ENCODE assay signal across 8 cellular contexts in the genomic region with DNA sequence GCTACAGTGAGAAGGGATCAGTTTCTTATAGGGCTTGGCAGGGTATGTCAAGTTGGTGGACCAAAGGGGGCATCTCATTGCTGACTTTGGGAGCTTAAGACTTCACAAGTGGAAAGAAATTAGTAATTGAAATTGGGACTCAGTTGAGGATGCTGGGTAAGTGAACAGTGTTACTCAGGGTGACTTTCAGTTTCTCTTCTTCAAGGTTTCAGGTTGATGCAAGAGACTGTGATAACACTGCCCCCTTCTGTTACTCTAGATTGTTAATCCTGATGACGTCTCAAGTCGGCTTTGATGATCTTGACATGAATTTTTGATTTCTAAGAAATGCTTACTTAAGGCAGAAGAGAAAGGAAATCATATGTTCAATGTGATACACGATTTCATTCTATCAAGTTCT. TPM values are rescaled to one million over a fixed set of nuclear protein-coding genes. Genes with fewer than 3 reads are reported as not detected.
DNase-seq lines count a peak whose midpoint lies in the region; ATAC-seq, FAIRE-seq and TF ChIP-seq lines count a peak whose summit lies in the region.

No MANE protein-coding gene starts in this region.

- peak overlapping the region; percentile 93 for H2AFZ ChIP-seq in GM12878 (ENCODE audit: control insufficient read depth, low read depth, low read length)

- DNase-seq in Caki2 (ENCODE audit: low read depth): peak; percentile 60
- DNase-seq in NCI-H774 (lab: John Stamatoyannopoulos, UW): peak; percentile 17
- peak; percentile 73 for DNase-seq in GM12878 (ENCODE audit: low read depth, low spot score)
- DNase-seq in left kidney (ENCODE audit: low read depth, low spot score): peak; percentile 68
- no peak for DNase-seq in NCI-H510A treated with DMSO at 0.1 percent for 48 hours (lab: John Stamatoyannopoulos, UW)
- no peak for DNase-seq in HAP-1 (ENCODE audit: low spot score in 2 of 2)

- CTCF ChIA-PET in GM12878 (lab: Yijun Ruan, JAX): interaction anchor here (0.6 to 3.7 kb wide), 30 partner anchors 11 to 1536 kb away, joined by 3 to 36 read pairs (median 5); a partner anchor contains a TSS

- H3K4me2 ChIP-seq in GM12878 (ENCODE audit: control insufficient read depth, insufficient read depth): peak overlapping the region; percentile 78

- POLR2A ChIA-PET in GM12878 (lab: Charles Lee): no interaction called here

- TF ChIP-seq POLR2A in GM12878 (IDR thresholded peaks at IDR 0.05; ENCODE audit: low read depth, low read length): no peak

- no TSS peak for BruUV-seq in GM12878 (replicated peaks; lab: Mats Ljungman, UMichigan)

- 0% methylated on average over 3 of the region's 3 CpGs for WGBS in GM12878 (ENCODE audit: insufficient coverage, insufficient replicate concordance, low lambda C conversion rate, missing lambda C conversion rate)

- no peaks in the 10 kb centered on the region for H3K79me2 ChIP-seq in GM12878 (ENCODE audit: control insufficient read depth, insufficient read depth, low read length)

- RAD21 ChIA-PET in GM12878 (lab: Charles Lee; ENCODE audit: unreplicated experiment): interaction anchor here (0.6 to 4.4 kb wide), 15 partner anchors 12 to 1271 kb away, joined by 3 to 34 read pairs (median 3); a partner anchor contains a TSS

- no peak overlapping the region for H3K4me3 ChIP-seq in GM12878
- no peak overlapping the region for H3K4me3 ChIP-seq in HAP-1

- peak; percentile 52 to 73 (median 69); a peak in 5 of 6 replicates for TF ChIP-seq CTCF in GM12878 (IDR thresholded peaks at IDR 0.05 in 2 of 3, conservative IDR thresholded peaks at IDR 0.05 in 1 of 3; ENCODE audit: control insufficient read depth in 2 of 3, extremely low read depth in 1 of 3, insufficient read depth in 1 of 3, low read depth in 3 of 3, low read length in 3 of 3)

- intact Hi-C loops in GM12878 (cut with micrococcal nuclease; ENCODE audit: unreplicated experiment): loop anchor here (5.0 kb wide), 2 partner anchors 215 to 1270 kb away; no protein-coding TSS in a partner anchor

- peak; percentile 94 for FAIRE-seq in GM12878 (lab: Jason Lieb, UNC)

- ATAC-seq in GM18861 (IDR thresholded peaks at IDR 0.05; ENCODE audit: unreplicated experiment) (peak; percentile 80), HG02973 (IDR thresholded peaks at IDR 0.05; ENCODE audit: unreplicated experiment) (peak; percentile 89), GM12878 (peak; percentile 85)

- SMC1A ChIA-PET in GM12878 (lab: Charles Lee; ENCODE audit: uncharacterized antibody, unreplicated experiment): interaction anchor here (0.7 to 4.5 kb wide), 22 partner anchors 9 to 1192 kb away, joined by 3 to 37 read pairs (median 3); a partner anchor contains a TSS

- in situ Hi-C loops in Caki2 (cut with HindIII; ENCODE audit: low pct_unique_long_range_greater_than_20kb, low sequenced_read_pairs) (no loop called here), GM12878 (cut with MboI) (no loop called here), HAP-1 (cut with MboI; ENCODE audit: low sequenced_read_pairs) (no loop called here)

- peak overlapping the region; percentile 73 for H3K27ac ChIP-seq in GM12878 (ENCODE audit: control insufficient read depth, insufficient read depth)

- H3K27me3 ChIP-seq in GM12878 (replicated peaks in 1 of 2; ENCODE audit: control insufficient read depth in 2 of 2, insufficient read depth in 2 of 2, low read length in 1 of 2) (no peaks in the 10 kb centered on the region), HAP-1 (ENCODE audit: low read depth) (peaks cover 38% of the 10 kb centered on the region)

- H3K4me1 ChIP-seq in GM12878 (ENCODE audit: control insufficient read depth, insufficient read depth, low read length): peaks cover 42% of the 10 kb centered on the region
- H3K4me1 ChIP-seq in HAP-1: no peaks in the 10 kb centered on the region

- no peaks in the 10 kb centered on the region for H3K36me3 ChIP-seq in GM12878 (ENCODE audit: control insufficient read depth in 2 of 2, insufficient read depth in 2 of 2, low read length in 1 of 2)
- H3K36me3 ChIP-seq in HAP-1 (replicated peaks): no peaks in the 10 kb centered on the region

- H3K9me3 ChIP-seq in GM12878 (replicated peaks; ENCODE audit: control insufficient read depth, insufficient read depth, low read length): no peaks in the 10 kb centered on the region; the same call in 1 of the 3 replicates
- H3K9me3 ChIP-seq in HAP-1: no peaks in the 10 kb centered on the region

- TF ChIP-seq EP300 in GM12878 (IDR thresholded peaks at IDR 0.05; ENCODE audit: borderline replicate concordance in 1 of 2, control insufficient read depth in 1 of 2, low read depth in 2 of 2, low read length in 2 of 2): no peak

- no peak overlapping the region for H3K9ac ChIP-seq in GM12878 (ENCODE audit: control insufficient read depth, insufficient read depth, low read length)

- no peaks in the 10 kb centered on the region for H4K20me1 ChIP-seq in GM12878 (ENCODE audit: control insufficient read depth, insufficient read depth)

- TF ChIP-seq RAD21 in GM12878 (IDR thresholded peaks at IDR 0.05; ENCODE audit: insufficient read depth, low read depth, low read length): peak; percentile 78

TF ChIP-seq in GM12878, 131 proteins besides CTCF, POLR2A, EP300 and RAD21 (continues in another document):
- TF ChIP-seq BHLHE40 (IDR thresholded peaks at IDR 0.05; ENCODE audit: borderline replicate concordance in 1 of 2, low read depth in 2 of 2, low read length in 1 of 2): no peak
- TF ChIP-seq CEBPB (IDR thresholded peaks at IDR 0.05; ENCODE audit: borderline replicate concordance in 1 of 2, low read depth in 2 of 2, low read length in 2 of 2): peak in 1 of 2 experiments; percentile 35; a peak in 1 of 4 replicates
- TF ChIP-seq CBX5 (IDR thresholded peaks at IDR 0.05; ENCODE audit: low read depth): no peak
- TF ChIP-seq CREB1 (IDR thresholded peaks at IDR 0.05; ENCODE audit: low read depth): peak; percentile 80; the same call in 1 of the 2 replicates
- no peak for TF ChIP-seq MEF2B (IDR thresholded peaks at IDR 0.05; ENCODE audit: partially characterized antibody, poor library complexity, severe bottlenecking)
- TF ChIP-seq, protein P1, sequence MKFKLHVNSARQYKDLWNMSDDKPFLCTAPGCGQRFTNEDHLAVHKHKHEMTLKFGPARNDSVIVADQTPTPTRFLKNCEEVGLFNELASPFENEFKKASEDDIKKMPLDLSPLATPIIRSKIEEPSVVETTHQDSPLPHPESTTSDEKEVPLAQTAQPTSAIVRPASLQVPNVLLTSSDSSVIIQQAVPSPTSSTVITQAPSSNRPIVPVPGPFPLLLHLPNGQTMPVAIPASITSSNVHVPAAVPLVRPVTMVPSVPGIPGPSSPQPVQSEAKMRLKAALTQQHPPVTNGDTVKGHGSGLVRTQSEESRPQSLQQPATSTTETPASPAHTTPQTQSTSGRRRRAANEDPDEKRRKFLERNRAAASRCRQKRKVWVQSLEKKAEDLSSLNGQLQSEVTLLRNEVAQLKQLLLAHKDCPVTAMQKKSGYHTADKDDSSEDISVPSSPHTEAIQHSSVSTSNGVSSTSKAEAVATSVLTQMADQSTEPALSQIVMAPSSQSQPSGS (IDR thresholded peaks at IDR 0.05; ENCODE audit: low read length): peak; percentile 47; the same call in 1 of the 2 replicates
- TF ChIP-seq, protein P2, sequence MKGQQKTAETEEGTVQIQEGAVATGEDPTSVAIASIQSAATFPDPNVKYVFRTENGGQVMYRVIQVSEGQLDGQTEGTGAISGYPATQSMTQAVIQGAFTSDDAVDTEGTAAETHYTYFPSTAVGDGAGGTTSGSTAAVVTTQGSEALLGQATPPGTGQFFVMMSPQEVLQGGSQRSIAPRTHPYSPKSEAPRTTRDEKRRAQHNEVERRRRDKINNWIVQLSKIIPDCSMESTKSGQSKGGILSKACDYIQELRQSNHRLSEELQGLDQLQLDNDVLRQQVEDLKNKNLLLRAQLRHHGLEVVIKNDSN (IDR thresholded peaks at IDR 0.05; ENCODE audit: borderline replicate concordance, extremely low read length, insufficient read depth, low read depth, low read length): no peak

RNA-seq across cellular contexts. Expression of a gene that starts 21.3 kb away (rescaled TPM):
- 0.17 and 2.6 TPM in 2 replicates for total RNA-seq in Caki2 (2014; rRNA removed; shearing (Covaris generic); ENCODE audit: low replicate concordance)
- total RNA-seq in GM12878 (2013; cell fraction: nucleolus; rRNA removed): 1.1 and 1.2 TPM in 2 replicates
- 0.06 and 0.11 TPM in 2 replicates for total RNA-seq in GM12878 (2014; rRNA removed)
- 0.04 and 0.14 TPM in 2 replicates for total RNA-seq in GM12878 (2014; rRNA removed; fragmentation: Illumina TruSeq; extraction: Trizol)
- total RNA-seq in GM12878 (2021): 0.10 and 0.19 TPM in 2 replicates
- polyA plus RNA-seq in GM12878 (2011; ENCODE audit: low read depth): not detected
- 0.10 and 0.19 TPM in 2 replicates for polyA plus RNA-seq in GM12878 (2011; rRNA removed)
- 0.07 and 0.09 TPM in 2 replicates for polyA plus RNA-seq in GM12878 (2011; cell fraction: cytosol; rRNA removed)
- 0.06 and 0.16 TPM in 2 replicates for polyA plus RNA-seq in GM12878 (2011; cell fraction: nucleus; rRNA removed)
- polyA plus RNA-seq in GM12878 (2012): 0.07 TPM in 1 of 2 replicates, not detected in the other
- 0.03 TPM in 2 replicates for polyA plus RNA-seq in GM12878 (2014; fragmentation: Illumina TruSeq; extraction: Trizol)
- polyA plus RNA-seq in GM12878 (2014; fragmentation: Nextera tagmentation; extraction: Ambion mirVana): under 1 TPM in 1 of 2 experiments, not detected in 1; 0.03 TPM
- 0.09 TPM in 2 replicates for polyA plus RNA-seq in GM12878 (2014; rRNA removed)
- not detected for polyA plus RNA-seq in GM12878 (2016; fragmentation: Nextera tagmentation; extraction: Ambion mirVana)
- polyA minus RNA-seq in GM12878 (2011; rRNA and poly(A)+ RNA removed): 0.26 and 0.59 TPM in 2 replicates
- not detected in 2 replicates for polyA minus RNA-seq in GM12878 (2011; cell fraction: cytosol; rRNA and poly(A)+ RNA removed)
- 0.48 and 0.60 TPM in 2 replicates for polyA minus RNA-seq in GM12878 (2011; cell fraction: nucleus; rRNA and poly(A)+ RNA removed)

RNA-seq across cellular contexts. Expression of a gene that starts 21.5 kb away (rescaled TPM):
- total RNA-seq in Caki2 (2014; rRNA removed; shearing (Covaris generic); ENCODE audit: low replicate concordance): 64.4 and 88.2 TPM in 2 replicates
- 38.0 and 42.4 TPM in 2 replicates for total RNA-seq in GM12878 (2013; cell fraction: nucleolus; rRNA removed)
- total RNA-seq in GM12878 (2014; rRNA removed): 24.3 and 26.9 TPM in 2 replicates
- 33.5 and 34.0 TPM in 2 replicates for total RNA-seq in GM12878 (2014; rRNA removed; fragmentation: Illumina TruSeq; extraction: Trizol)
- total RNA-seq in GM12878 (2021): 25.9 TPM in 2 replicates
- 63.1 TPM for polyA plus RNA-seq in GM12878 (2011; ENCODE audit: low read depth)
- polyA plus RNA-seq in GM12878 (2011; rRNA removed): 50.4 and 58.7 TPM in 2 replicates
- polyA plus RNA-seq in GM12878 (2011; cell fraction: cytosol; rRNA removed): 24.5 and 41.7 TPM in 2 replicates
- 9.1 and 11.1 TPM in 2 replicates for polyA plus RNA-seq in GM12878 (2011; cell fraction: nucleus; rRNA removed)
- 30.5 and 31.8 TPM in 2 replicates for polyA plus RNA-seq in GM12878 (2012)
- 34.6 and 42.1 TPM in 2 replicates for polyA plus RNA-seq in GM12878 (2014; fragmentation: Illumina TruSeq; extraction: Trizol)
- 10 to 100 TPM; 25.4 to 47.9 TPM for polyA plus RNA-seq in GM12878 (2014; fragmentation: Nextera tagmentation; extraction: Ambion mirVana)
- 19.5 and 20.0 TPM in 2 replicates for polyA plus RNA-seq in GM12878 (2014; rRNA removed)
- polyA plus RNA-seq in GM12878 (2016; fragmentation: Nextera tagmentation; extraction: Ambion mirVana): 10 to 100 TPM; 41.5 to 45.5 TPM
- 31.7 and 63.8 TPM in 2 replicates for polyA minus RNA-seq in GM12878 (2011; rRNA and poly(A)+ RNA removed)
- 19.2 and 22.6 TPM in 2 replicates for polyA minus RNA-seq in GM12878 (2011; cell fraction: cytosol; rRNA and poly(A)+ RNA removed)
- 14.0 and 20.1 TPM in 2 replicates for polyA minus RNA-seq in GM12878 (2011; cell fraction: nucleus; rRNA and poly(A)+ RNA removed)

Comparison
In these comparisons a context has a peak if more than half of its experiments do, and no peak if none do; other contexts are left out.
1. DNase-seq: peak in Caki2 (single experiment), NCI-H774 (single experiment), GM12878 (single experiment) and left kidney (single experiment); none in NCI-H510A treated with DMSO at 0.1 percent for 48 hours (single experiment) and HAP-1 (0 of 2).
2. Peak in every context shown above with its lines, with median percentiles within 50 percentile points of each other: ATAC-seq.